In genomic region chr5:93569295-93570164, GRCh38 we compare ENCODE assay signal across 19 cellular contexts. TPM values are rescaled to one million over a fixed set of nuclear protein-coding genes. Genes with fewer than 3 reads are reported as not detected.
A peak's percentile ranks its signal among the peaks of the same experiment; 100 is the strongest.
DNase-seq lines count a peak whose midpoint lies in the region; ATAC-seq and TF ChIP-seq lines count a peak whose summit lies in the region.
"Had no signal": no experiment of that assay in that cellular context is flagged by ENCODE, and none has a peak within 500 bp of the region (broad histone marks: within the 10 kb centered on the region; RNA-seq: fewer than 3 reads in every experiment).

No MANE protein-coding gene starts in this region.

- TF ChIP-seq CTCF in dorsolateral prefrontal cortex (IDR thresholded peaks at IDR 0.05 in 54 of 56, conservative IDR thresholded peaks at IDR 0.05 in 2 of 56; ENCODE audit: low read depth in 1 of 56, partially characterized antibody in 56 of 56) = no peak

- no peaks in the 10 kb centered on the region for H3K9me3 Mint-ChIP-seq in stimulated activated naive CD8-positive, alpha-beta T cell treated with anti-CD3 and anti-CD28 coated beads, Interleukin-15, amount 100 ng/mL, for 72 hours
- H3K9me3 Mint-ChIP-seq in naive thymus-derived CD4-positive, alpha-beta T cell = peaks cover 0 to 19% (median 2%) of the 10 kb centered on the region in 11 donors
- H3K9me3 Mint-ChIP-seq: activated CD4-positive, alpha-beta memory T cell treated with anti-CD3 and anti-CD28 coated beads, Interleukin-2, amount 10 ng/mL, durations not matched to agents 7 days and 5 days; stimulated activated memory B cell treated with anti-CD40 and anti-IgM and Interleukin-4, amounts not matched to agents 10 μg/mL and 1 μg/mL and 100 μg/mL, for 72 hours had no signal

- peaks cover 43% of the 10 kb centered on the region for H3K4me1 Mint-ChIP-seq in stimulated activated naive CD8-positive, alpha-beta T cell treated with anti-CD3 and anti-CD28 coated beads, Interleukin-15, amount 100 ng/mL, for 72 hours
- peaks cover 0 to 34% (median 18%) of the 10 kb centered on the region in 7 donors for H3K4me1 Mint-ChIP-seq in naive thymus-derived CD4-positive, alpha-beta T cell

- peaks cover 0 to 52% (median 4%) of the 10 kb centered on the region in 45 donors for H3K27me3 ChIP-seq in dorsolateral prefrontal cortex
- peaks cover 14 to 25% of the 10 kb centered on the region in 2 donors for H3K27me3 ChIP-seq in naive thymus-derived CD4-positive, alpha-beta T cell (ENCODE audit: control insufficient read depth in 2 of 2, insufficient read depth in 2 of 2, low read length in 2 of 2)

- no peaks in the 10 kb centered on the region for H3K36me3 ChIP-seq in naive thymus-derived CD4-positive, alpha-beta T cell (ENCODE audit: control insufficient read depth in 2 of 3, insufficient read depth in 3 of 3, low read length in 3 of 3)

- no peaks in the 10 kb centered on the region for H3K9me3 ChIP-seq in naive thymus-derived CD4-positive, alpha-beta T cell (ENCODE audit: control insufficient read depth in 2 of 3, low read length in 3 of 3)

- DNase-seq in stimulated activated naive CD8-positive, alpha-beta T cell treated with anti-CD3 and anti-CD28 coated beads, Interleukin-15, amount 100 ng/mL, for 72 hours = no peak
- DNase-seq in stimulated activated naive CD8-positive, alpha-beta T cell treated with anti-CD3 and anti-CD28 coated beads, Interleukin-15, Interleukin-2, amounts not matched to agents 100 U/mL and 50 U/mL, for 24 hours = no peak
- DNase-seq in dorsolateral prefrontal cortex (no peak), SKM-1 (lab: John Stamatoyannopoulos, UW; ENCODE audit: unreplicated experiment) (no peak), UCSD-AML1 (lab: John Stamatoyannopoulos, UW; ENCODE audit: unreplicated experiment) (no peak)
- DNase-seq in naive thymus-derived CD4-positive, alpha-beta T cell = no peak
- DNase-seq: ACHN; activated CD4-positive, alpha-beta memory T cell treated with anti-CD3 and anti-CD28 coated beads, Interleukin-2, amount 10 ng/mL, durations not matched to agents 7 days and 5 days; amygdala; EL; foreskin keratinocyte; NCI-H1417 treated with DMSO at 0.1 percent for 48 hours; NCI-H345; small intestine had no signal

- H3K4me3 Mint-ChIP-seq in stimulated activated naive CD8-positive, alpha-beta T cell treated with anti-CD3 and anti-CD28 coated beads, Interleukin-15, amount 100 ng/mL, for 72 hours = peak overlapping the region; percentile 55 to 57
- H3K4me3 Mint-ChIP-seq in naive thymus-derived CD4-positive, alpha-beta T cell = peak overlapping the region in 9 of 10 donors; percentile 30 to 80 (median 51)
- H3K4me3 Mint-ChIP-seq: activated CD4-positive, alpha-beta memory T cell treated with anti-CD3 and anti-CD28 coated beads, Interleukin-2, amount 10 ng/mL, durations not matched to agents 7 days and 5 days; stimulated activated memory B cell treated with anti-CD40 and anti-IgM and Interleukin-4, amounts not matched to agents 10 μg/mL and 1 μg/mL and 100 μg/mL, for 72 hours had no signal

- peak overlapping the region in 18 of 59 donors; percentile 3 to 56 (median 31) for H3K4me3 ChIP-seq in dorsolateral prefrontal cortex
- H3K4me3 ChIP-seq in naive thymus-derived CD4-positive, alpha-beta T cell (ENCODE audit: low read length) = no peak overlapping the region
- H3K4me3 ChIP-seq: GM12878 had no signal

- H3K27ac ChIP-seq in dorsolateral prefrontal cortex = peak overlapping the region in 54 of 59 donors; percentile 6 to 100 (median 78)
- H3K27ac ChIP-seq in naive thymus-derived CD4-positive, alpha-beta T cell (ENCODE audit: low read depth, low read length) = no peak overlapping the region
- H3K27ac ChIP-seq: foreskin keratinocyte, KMS-11 had no signal

- CTCF ChIA-PET in naive thymus-derived CD4-positive, alpha-beta T cell (lab: Charles Lee) = no interaction called here

- peaks cover 0 to 15% of the 10 kb centered on the region in 2 donors for H3K4me1 ChIP-seq in naive thymus-derived CD4-positive, alpha-beta T cell (ENCODE audit: control insufficient read depth in 2 of 2, insufficient read depth in 2 of 2, low read length in 2 of 2)
- H3K4me1 ChIP-seq: foreskin keratinocyte had no signal

- intact Hi-C loops in dorsolateral prefrontal cortex (cut with DNase I) = loop anchor here in 1 of 2 donors (10.0 kb wide), 2 partner anchors 655 to 885 kb away; no protein-coding TSS in a partner anchor
- intact Hi-C loops in naive thymus-derived CD4-positive, alpha-beta T cell (cut with micrococcal nuclease) = no loop called here

- H3K27ac Mint-ChIP-seq in stimulated activated naive CD8-positive, alpha-beta T cell treated with anti-CD3 and anti-CD28 coated beads, Interleukin-15, amount 100 ng/mL, for 72 hours = no peak overlapping the region
- H3K27ac Mint-ChIP-seq in naive thymus-derived CD4-positive, alpha-beta T cell = no peak overlapping the region
- H3K27ac Mint-ChIP-seq: activated CD4-positive, alpha-beta memory T cell treated with anti-CD3 and anti-CD28 coated beads, Interleukin-2, amount 10 ng/mL, durations not matched to agents 7 days and 5 days; stimulated activated memory B cell treated with anti-CD40 and anti-IgM and Interleukin-4, amounts not matched to agents 10 μg/mL and 1 μg/mL and 100 μg/mL, for 72 hours had no signal

- no peak for ATAC-seq in stimulated activated naive CD8-positive, alpha-beta T cell treated with anti-CD3 and anti-CD28 coated beads, Interleukin-15, amount 100 ng/mL, for 72 hours
- ATAC-seq in stimulated activated naive CD8-positive, alpha-beta T cell treated with anti-CD3 and anti-CD28 coated beads, Interleukin-15, Interleukin-2, amounts not matched to agents 100 U/mL and 50 U/mL, for 24 hours = no peak
- ATAC-seq in naive thymus-derived CD4-positive, alpha-beta T cell = no peak
- ATAC-seq in HG02678 (IDR thresholded peaks at IDR 0.05; ENCODE audit: unreplicated experiment) (no peak), GM19463 (IDR thresholded peaks at IDR 0.05; ENCODE audit: unreplicated experiment) (no peak)
- ATAC-seq: stimulated activated memory B cell treated with anti-CD40 and anti-IgM and Interleukin-4, amounts not matched to agents 10 μg/mL and 1 μg/mL and 100 μg/mL, for 72 hours had no signal

- H3K27me3 Mint-ChIP-seq in stimulated activated naive CD8-positive, alpha-beta T cell treated with anti-CD3 and anti-CD28 coated beads, Interleukin-15, amount 100 ng/mL, for 72 hours = peaks cover 8% of the 10 kb centered on the region
- peaks cover 61 to 81% (median 70%) of the 10 kb centered on the region in 5 donors for H3K27me3 Mint-ChIP-seq in naive thymus-derived CD4-positive, alpha-beta T cell

- POLR2A ChIA-PET in naive thymus-derived CD4-positive, alpha-beta T cell (lab: Charles Lee) = no interaction called here

- H3K36me3 Mint-ChIP-seq in naive thymus-derived CD4-positive, alpha-beta T cell = peaks cover 0 to 2% (median 0%) of the 10 kb centered on the region in 5 donors
- H3K36me3 Mint-ChIP-seq: stimulated activated memory B cell treated with anti-CD40 and anti-IgM and Interleukin-4, amounts not matched to agents 10 μg/mL and 1 μg/mL and 100 μg/mL, for 72 hours had no signal

RNA-seq across cellular contexts. Expression of gene NR2F1-AS1, which starts 11.5 kb away (rescaled TPM):
- 100 to 1,000 TPM in 43 of 120 experiments, 10 to 100 TPM in 77; 42.2 to 125 (median 96.4) TPM for total RNA-seq in dorsolateral prefrontal cortex
- total RNA-seq in naive thymus-derived CD4-positive, alpha-beta T cell = not detected
- not detected for polyA plus RNA-seq in naive thymus-derived CD4-positive, alpha-beta T cell
- total RNA-seq: activated CD4-positive, alpha-beta memory T cell treated with anti-CD3 and anti-CD28 coated beads, Interleukin-2, amount 10 ng/mL, durations not matched to agents 7 days and 5 days; foreskin keratinocyte had no signal
- polyA plus RNA-seq: foreskin keratinocyte had no signal

RNA-seq across cellular contexts. Expression of gene NR2F1, which starts 13.5 kb away (rescaled TPM):
- total RNA-seq in dorsolateral prefrontal cortex = 100 to 1,000 TPM in 56 of 120 experiments, 10 to 100 TPM in 64; 46.1 to 145 (median 98.5) TPM
- not detected for total RNA-seq in naive thymus-derived CD4-positive, alpha-beta T cell
- not detected for polyA plus RNA-seq in naive thymus-derived CD4-positive, alpha-beta T cell
- total RNA-seq: activated CD4-positive, alpha-beta memory T cell treated with anti-CD3 and anti-CD28 coated beads, Interleukin-2, amount 10 ng/mL, durations not matched to agents 7 days and 5 days; foreskin keratinocyte had no signal
- polyA plus RNA-seq: foreskin keratinocyte had no signal

Comparison
In these comparisons a context has a peak if more than half of its experiments do, and no peak if none do; other contexts are left out.
1. RNA of gene NR2F1-AS1, which starts 11.5 kb away (total RNA-seq): 42.2 to 125 TPM in dorsolateral prefrontal cortex; not detected in naive thymus-derived CD4-positive, alpha-beta T cell; every median in the first group is over 10 times any median in the second.
2. RNA of gene NR2F1, which starts 13.5 kb away (total RNA-seq): 46.1 to 145 TPM in dorsolateral prefrontal cortex; not detected in naive thymus-derived CD4-positive, alpha-beta T cell; every median in the first group is over 10 times any median in the second.